Comparison of ENCODE assay signal across 1 cellular context in the genomic region with DNA sequence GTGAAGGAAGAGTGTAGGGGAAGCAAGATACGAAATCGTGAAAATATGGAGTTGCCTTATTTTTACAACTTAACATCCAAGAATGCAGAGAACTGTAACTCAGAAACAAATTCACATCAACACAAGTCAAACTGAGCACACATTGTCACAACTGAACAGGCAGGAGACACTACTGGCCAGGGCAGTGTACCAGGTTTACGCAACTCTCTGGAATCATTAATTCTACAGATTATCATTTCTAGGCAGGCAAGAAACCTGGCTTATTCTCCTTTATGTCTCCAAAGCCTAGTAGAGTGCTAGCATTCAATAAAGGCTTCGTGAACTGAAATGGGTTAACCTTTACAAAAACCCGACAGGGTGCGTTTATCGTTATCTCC.
TF ChIP-seq lines count a peak whose summit lies in the region.

No MANE protein-coding gene starts in this region.

TF ChIP-seq in SK-N-SH treated with all-trans-retinoic acid at 6 μM for 48 hours, 23 proteins besides CTCF, POLR2A, EP300 and RAD21 (continued from another document):
- TF ChIP-seq, protein P1, sequence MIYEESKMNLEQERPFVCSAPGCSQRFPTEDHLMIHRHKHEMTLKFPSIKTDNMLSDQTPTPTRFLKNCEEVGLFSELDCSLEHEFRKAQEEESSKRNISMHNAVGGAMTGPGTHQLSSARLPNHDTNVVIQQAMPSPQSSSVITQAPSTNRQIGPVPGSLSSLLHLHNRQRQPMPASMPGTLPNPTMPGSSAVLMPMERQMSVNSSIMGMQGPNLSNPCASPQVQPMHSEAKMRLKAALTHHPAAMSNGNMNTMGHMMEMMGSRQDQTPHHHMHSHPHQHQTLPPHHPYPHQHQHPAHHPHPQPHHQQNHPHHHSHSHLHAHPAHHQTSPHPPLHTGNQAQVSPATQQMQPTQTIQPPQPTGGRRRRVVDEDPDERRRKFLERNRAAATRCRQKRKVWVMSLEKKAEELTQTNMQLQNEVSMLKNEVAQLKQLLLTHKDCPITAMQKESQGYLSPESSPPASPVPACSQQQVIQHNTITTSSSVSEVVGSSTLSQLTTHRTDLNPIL (CRISPR knock-in tag; IDR thresholded peaks at IDR 0.05; ENCODE audit: low read depth) = no peak
- no peak for TF ChIP-seq ESRRG (CRISPR knock-in tag; IDR thresholded peaks at IDR 0.05)
- TF ChIP-seq RARB (CRISPR knock-in tag; IDR thresholded peaks at IDR 0.05) = no peak
- no peak for TF ChIP-seq ISL1 (CRISPR knock-in tag; IDR thresholded peaks at IDR 0.05)
- TF ChIP-seq, protein P2, sequence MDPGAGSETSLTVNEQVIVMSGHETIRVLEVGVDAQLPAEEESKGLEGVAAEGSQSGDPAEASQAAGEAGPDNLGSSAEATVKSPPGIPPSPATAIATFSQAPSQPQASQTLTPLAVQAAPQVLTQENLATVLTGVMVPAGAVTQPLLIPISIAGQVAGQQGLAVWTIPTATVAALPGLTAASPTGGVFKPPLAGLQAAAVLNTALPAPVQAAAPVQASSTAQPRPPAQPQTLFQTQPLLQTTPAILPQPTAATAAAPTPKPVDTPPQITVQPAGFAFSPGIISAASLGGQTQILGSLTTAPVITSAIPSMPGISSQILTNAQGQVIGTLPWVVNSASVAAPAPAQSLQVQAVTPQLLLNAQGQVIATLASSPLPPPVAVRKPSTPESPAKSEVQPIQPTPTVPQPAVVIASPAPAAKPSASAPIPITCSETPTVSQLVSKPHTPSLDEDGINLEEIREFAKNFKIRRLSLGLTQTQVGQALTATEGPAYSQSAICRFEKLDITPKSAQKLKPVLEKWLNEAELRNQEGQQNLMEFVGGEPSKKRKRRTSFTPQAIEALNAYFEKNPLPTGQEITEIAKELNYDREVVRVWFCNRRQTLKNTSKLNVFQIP (CRISPR knock-in tag; IDR thresholded peaks at IDR 0.05; ENCODE audit: borderline replicate concordance, low read depth) = no peak
- TF ChIP-seq, protein P3, sequence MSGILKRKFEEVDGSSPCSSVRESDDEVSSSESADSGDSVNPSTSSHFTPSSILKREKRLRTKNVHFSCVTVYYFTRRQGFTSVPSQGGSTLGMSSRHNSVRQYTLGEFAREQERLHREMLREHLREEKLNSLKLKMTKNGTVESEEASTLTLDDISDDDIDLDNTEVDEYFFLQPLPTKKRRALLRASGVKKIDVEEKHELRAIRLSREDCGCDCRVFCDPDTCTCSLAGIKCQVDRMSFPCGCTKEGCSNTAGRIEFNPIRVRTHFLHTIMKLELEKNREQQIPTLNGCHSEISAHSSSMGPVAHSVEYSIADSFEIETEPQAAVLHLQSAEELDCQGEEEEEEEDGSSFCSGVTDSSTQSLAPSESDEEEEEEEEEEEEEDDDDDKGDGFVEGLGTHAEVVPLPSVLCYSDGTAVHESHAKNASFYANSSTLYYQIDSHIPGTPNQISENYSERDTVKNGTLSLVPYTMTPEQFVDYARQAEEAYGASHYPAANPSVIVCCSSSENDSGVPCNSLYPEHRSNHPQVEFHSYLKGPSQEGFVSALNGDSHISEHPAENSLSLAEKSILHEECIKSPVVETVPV (CRISPR knock-in tag; IDR thresholded peaks at IDR 0.05) = no peak
